In genomic region chr16:79215289-79215688, GRCh38 we compare ENCODE assay signal across 9 cellular contexts.
"Had no signal": no experiment of that assay in that cellular context is flagged by ENCODE, and none has a peak within 500 bp of the region (broad histone marks: within the 10 kb centered on the region; RNA-seq: fewer than 3 reads in every experiment).

No MANE protein-coding gene starts in this region.

- H3K4me3 Mint-ChIP-seq: GM23338, HFFc6, IgD-negative memory B cell had no signal

- H3K27ac Mint-ChIP-seq: GM23338, HFFc6 had no signal

- H3K9me3 ChIP-seq: HAP-1 had no signal

- FAIRE-seq: HepG2 had no signal

- H2AFZ ChIP-seq: GM23338 had no signal

- H3K4me1 Mint-ChIP-seq: IgD-negative memory B cell had no signal

- ATAC-seq: GM23338, HCT116, HepG2 had no signal

- H3K4me2 ChIP-seq: GM23338 had no signal

- H3K4me3 ChIP-seq: GM23338, HAP-1 had no signal

- H3K36me3 ChIP-seq: HAP-1 had no signal

- DNase-seq: H7, HFFc6, KBM-7 had no signal

- H3K4me1 ChIP-seq: HAP-1 had no signal

- H3K27ac ChIP-seq: HL-60 had no signal
